In the genomic region with DNA sequence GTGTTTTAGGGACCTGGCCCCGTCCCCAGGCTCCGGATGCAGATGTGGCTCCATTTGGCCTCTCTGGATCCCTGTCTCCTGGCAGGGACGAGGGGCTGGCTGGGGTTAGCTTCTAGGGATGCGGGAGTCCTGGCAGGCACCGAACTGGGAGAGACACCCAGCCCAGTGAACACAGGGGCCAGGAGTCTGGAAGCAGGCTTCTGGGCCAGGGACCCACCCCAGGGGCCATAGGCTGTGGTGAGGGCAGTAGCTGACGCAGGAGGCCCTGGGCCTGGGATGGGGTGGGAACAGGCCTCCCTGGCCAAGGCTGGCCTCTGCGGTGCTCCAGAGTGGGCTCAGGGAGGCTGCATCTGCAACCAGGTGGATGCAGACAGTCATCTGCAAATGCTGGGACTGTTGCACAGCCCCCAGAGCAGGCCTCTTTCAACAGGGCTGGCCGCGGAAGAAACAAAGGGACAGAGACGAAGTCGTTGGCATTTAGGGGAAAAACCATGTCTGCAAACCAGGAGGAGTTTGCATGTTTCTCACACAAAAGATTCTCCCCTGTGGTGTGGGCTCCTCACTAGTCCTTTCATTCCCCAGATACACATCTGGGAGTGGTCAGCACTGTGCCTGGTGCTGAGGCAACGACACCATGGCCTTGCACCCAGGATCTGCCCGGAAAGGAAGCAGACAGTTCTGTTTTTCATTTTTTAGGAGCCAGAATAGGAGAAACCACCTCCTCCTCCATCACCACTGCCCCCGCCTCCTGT, we compare ENCODE assay signal across 16 cellular contexts. TPM values are rescaled to one million over a fixed set of nuclear protein-coding genes. Genes with fewer than 3 reads are reported as not detected.
"Had no signal": no experiment of that assay in that cellular context is flagged by ENCODE, and none has a peak within 500 bp of the region (broad histone marks: within the 10 kb centered on the region; RNA-seq: fewer than 3 reads in every experiment).

No MANE protein-coding gene starts in this region.

- H3K9me3 Mint-ChIP-seq: activated CD4-positive, alpha-beta T cell treated with anti-CD3 and anti-CD28 coated beads, Interleukin-2, amount 10 ng/mL, durations not matched to agents 24 days and 14 days; activated T-helper 17 cell treated with anti-CD3 and anti-CD28 coated beads, Interleukin-2, amount 50 U/mL, for 72 hours; natural killer cell; stimulated activated naive CD8-positive, alpha-beta T cell treated with anti-CD3 and anti-CD28 coated beads, Interleukin-15, amount 100 ng/mL, for 72 hours had no signal

- H3K36me3 ChIP-seq: adrenal gland, gastroesophageal sphincter, ovary, thoracic aorta had no signal

- H3K9me3 ChIP-seq: adrenal gland, gastroesophageal sphincter, mucosa of descending colon, ovary, thoracic aorta had no signal

- DNase-seq: activated CD4-positive, alpha-beta T cell treated with anti-CD3 and anti-CD28 coated beads, Interleukin-2, amount 10 ng/mL, durations not matched to agents 24 days and 14 days; activated naive CD4-positive, alpha-beta T cell treated with anti-CD3 and anti-CD28 coated beads, Interleukin-2, amount 50 U/mL, for 16 hours; adrenal gland; caudate nucleus; cortex of kidney; effector memory CD4-positive, alpha-beta T cell; mucosa of descending colon; natural killer cell; ovary; stimulated activated CD4-positive, alpha-beta T cell treated with anti-CD3 and anti-CD28 coated beads, Interleukin-15, amount 100 ng/mL, for 24 hours; stimulated activated CD4-positive, alpha-beta T cell treated with anti-CD3 and anti-CD28 coated beads, Interleukin-4, amount 100 ng/mL, for 4 hours; stimulated activated naive CD8-positive, alpha-beta T cell treated with anti-CD3 and anti-CD28 coated beads, Interleukin-15, amount 100 ng/mL, for 72 hours had no signal

- H3K27ac Mint-ChIP-seq: activated CD4-positive, alpha-beta T cell treated with anti-CD3 and anti-CD28 coated beads, Interleukin-2, amount 10 ng/mL, durations not matched to agents 24 days and 14 days; activated T-helper 17 cell treated with anti-CD3 and anti-CD28 coated beads, Interleukin-2, amount 50 U/mL, for 72 hours; natural killer cell; stimulated activated naive CD8-positive, alpha-beta T cell treated with anti-CD3 and anti-CD28 coated beads, Interleukin-15, amount 100 ng/mL, for 72 hours had no signal

- H3K4me3 ChIP-seq: adrenal gland, gastroesophageal sphincter, mucosa of descending colon, ovary, thoracic aorta had no signal

- H3K4me1 ChIP-seq: adrenal gland, gastroesophageal sphincter had no signal

- H3K27me3 ChIP-seq: adrenal gland, gastroesophageal sphincter, ovary had no signal

- H3K27ac ChIP-seq: adrenal gland, gastroesophageal sphincter, ovary, thoracic aorta had no signal

- H3K27me3 Mint-ChIP-seq: activated CD4-positive, alpha-beta T cell treated with anti-CD3 and anti-CD28 coated beads, Interleukin-2, amount 10 ng/mL, durations not matched to agents 24 days and 14 days; activated T-helper 17 cell treated with anti-CD3 and anti-CD28 coated beads, Interleukin-2, amount 50 U/mL, for 72 hours; stimulated activated naive CD8-positive, alpha-beta T cell treated with anti-CD3 and anti-CD28 coated beads, Interleukin-15, amount 100 ng/mL, for 72 hours had no signal

- H3K36me3 Mint-ChIP-seq: natural killer cell had no signal

- ATAC-seq: activated T-helper 17 cell treated with anti-CD3 and anti-CD28 coated beads, Interleukin-2, amount 50 U/mL, for 72 hours; gastroesophageal sphincter; mucosa of descending colon; natural killer cell; stimulated activated naive CD8-positive, alpha-beta T cell treated with anti-CD3 and anti-CD28 coated beads, Interleukin-15, amount 100 ng/mL, for 72 hours had no signal

- H3K4me1 Mint-ChIP-seq: activated CD4-positive, alpha-beta T cell treated with anti-CD3 and anti-CD28 coated beads, Interleukin-2, amount 10 ng/mL, durations not matched to agents 24 days and 14 days; activated T-helper 17 cell treated with anti-CD3 and anti-CD28 coated beads, Interleukin-2, amount 50 U/mL, for 72 hours; natural killer cell; stimulated activated naive CD8-positive, alpha-beta T cell treated with anti-CD3 and anti-CD28 coated beads, Interleukin-15, amount 100 ng/mL, for 72 hours had no signal

- H3K4me3 Mint-ChIP-seq: activated CD4-positive, alpha-beta T cell treated with anti-CD3 and anti-CD28 coated beads, Interleukin-2, amount 10 ng/mL, durations not matched to agents 24 days and 14 days; activated T-helper 17 cell treated with anti-CD3 and anti-CD28 coated beads, Interleukin-2, amount 50 U/mL, for 72 hours; natural killer cell; stimulated activated naive CD8-positive, alpha-beta T cell treated with anti-CD3 and anti-CD28 coated beads, Interleukin-15, amount 100 ng/mL, for 72 hours had no signal

RNA-seq across cellular contexts. Expression of a gene that starts 36.4 kb away (rescaled TPM):
- total RNA-seq: activated CD4-positive, alpha-beta T cell treated with anti-CD3 and anti-CD28 coated beads, Interleukin-2, amount 10 ng/mL, durations not matched to agents 24 days and 14 days; natural killer cell; T-helper 1 cell treated with Interleukin-12 subunit alpha and Interleukin-12 subunit beta and Interleukin-4 antibody, amounts not matched to agents 30 ng/mL and 1 ng/mL, for 36 hours; thoracic aorta had no signal
